25 cellular contexts compared by ENCODE assay signal in genomic region chr2:24667542-24667941, GRCh38.
DNase-seq lines count a peak whose midpoint lies in the region; ATAC-seq and TF ChIP-seq lines count a peak whose summit lies in the region.
"Had no signal": no experiment of that assay in that cellular context is flagged by ENCODE, and none has a peak within 500 bp of the region (broad histone marks: within the 10 kb centered on the region; RNA-seq: fewer than 3 reads in every experiment).

No MANE protein-coding gene starts in this region.

- H3K4me1 Mint-ChIP-seq in activated T-helper 17 cell treated with anti-CD3 and anti-CD28 coated beads, Interleukin-2, amount 50 U/mL, for 72 hours, result peaks cover 4% of the 10 kb centered on the region
- H3K4me1 Mint-ChIP-seq in nephron progenitor cell, result no peaks in the 10 kb centered on the region

- DNase-seq in Right ventricle myocardium superior (no peak), cardiac septum (ENCODE audit: low spot score) (no peak), nephron progenitor cell (no peak), dorsolateral prefrontal cortex (no peak), NCI-H1105 treated with DMSO at 0.1 percent for 48 hours (lab: John Stamatoyannopoulos, UW) (no peak)
- DNase-seq: 8988T; ACHN; BE2C; C1 segment of cervical spinal cord; CD4-positive, alpha-beta memory T cell; CD4-positive, CD25-positive, alpha-beta regulatory T cell; CD8-positive, alpha-beta memory T cell; COR-L47; DMS 273 treated with DMSO at 0.1 percent for 48 hours; DMS153; DMS53; DMS79; DND-41; EL; GDM1 had no signal

- H3K4me3 Mint-ChIP-seq in activated T-helper 17 cell treated with anti-CD3 and anti-CD28 coated beads, Interleukin-2, amount 50 U/mL, for 72 hours, result no peak overlapping the region
- no peak overlapping the region for H3K4me3 Mint-ChIP-seq in nephron progenitor cell
- H3K4me3 Mint-ChIP-seq: CD14-positive monocyte; CD4-positive, alpha-beta memory T cell; CD4-positive, CD25-positive, alpha-beta regulatory T cell; CD8-positive, alpha-beta memory T cell had no signal

- H3K36me3 Mint-ChIP-seq in activated T-helper 17 cell treated with anti-CD3 and anti-CD28 coated beads, Interleukin-2, amount 50 U/mL, for 72 hours (ENCODE audit: low read depth), result peaks cover 29% of the 10 kb centered on the region
- H3K36me3 Mint-ChIP-seq in nephron progenitor cell (ENCODE audit: low read depth), result peaks cover 4% of the 10 kb centered on the region

- H3K27ac ChIP-seq in dorsolateral prefrontal cortex, result no peak overlapping the region
- H3K27ac ChIP-seq: BLaER1 had no signal

- no peaks in the 10 kb centered on the region for H3K9me3 Mint-ChIP-seq in activated T-helper 17 cell treated with anti-CD3 and anti-CD28 coated beads, Interleukin-2, amount 50 U/mL, for 72 hours
- no peaks in the 10 kb centered on the region for H3K9me3 Mint-ChIP-seq in nephron progenitor cell
- H3K9me3 Mint-ChIP-seq: CD4-positive, alpha-beta memory T cell; CD8-positive, alpha-beta memory T cell had no signal

- peak overlapping the region; percentile 68 for H3K27ac Mint-ChIP-seq in activated T-helper 17 cell treated with anti-CD3 and anti-CD28 coated beads, Interleukin-2, amount 50 U/mL, for 72 hours
- peak overlapping the region; percentile 0 for H3K27ac Mint-ChIP-seq in nephron progenitor cell
- H3K27ac Mint-ChIP-seq: CD14-positive monocyte had no signal

- no peak for TF ChIP-seq CTCF in nephron progenitor cell (IDR thresholded peaks at IDR 0.05)
- TF ChIP-seq CTCF in dorsolateral prefrontal cortex (IDR thresholded peaks at IDR 0.05 in 54 of 56, conservative IDR thresholded peaks at IDR 0.05 in 2 of 56; ENCODE audit: low read depth in 1 of 56, partially characterized antibody in 56 of 56), result no peak

- no peaks in the 10 kb centered on the region for H3K27me3 ChIP-seq in dorsolateral prefrontal cortex
- H3K27me3 ChIP-seq: BE2C, BLaER1 had no signal

- no peaks in the 10 kb centered on the region for H3K27me3 Mint-ChIP-seq in activated T-helper 17 cell treated with anti-CD3 and anti-CD28 coated beads, Interleukin-2, amount 50 U/mL, for 72 hours
- H3K27me3 Mint-ChIP-seq in nephron progenitor cell (ENCODE audit: low read depth, poor library complexity), result no peaks in the 10 kb centered on the region
- H3K27me3 Mint-ChIP-seq: CD4-positive, alpha-beta memory T cell; CD4-positive, CD25-positive, alpha-beta regulatory T cell; CD8-positive, alpha-beta memory T cell had no signal

- intact Hi-C loops in Right ventricle myocardium superior (cut with DNase I), result no loop called here
- intact Hi-C loops in cardiac septum (cut with DNase I), result no loop called here
- intact Hi-C loops in dorsolateral prefrontal cortex (cut with DNase I), result no loop called here

- ATAC-seq in Right ventricle myocardium superior (ENCODE audit: poor library complexity) (peak; percentile 52), HG03354 (IDR thresholded peaks at IDR 0.05; ENCODE audit: poor library complexity, severe bottlenecking, unreplicated experiment) (no peak)
- ATAC-seq in activated T-helper 17 cell treated with anti-CD3 and anti-CD28 coated beads, Interleukin-2, amount 50 U/mL, for 72 hours (replicated peaks), result no peak
- ATAC-seq: GM12878 had no signal

- H3K4me3 ChIP-seq in dorsolateral prefrontal cortex, result no peak overlapping the region
- H3K4me3 ChIP-seq: BLaER1, GM12878 had no signal
